Comparison of ENCODE assay signal across 10 cellular contexts in the genomic region with DNA sequence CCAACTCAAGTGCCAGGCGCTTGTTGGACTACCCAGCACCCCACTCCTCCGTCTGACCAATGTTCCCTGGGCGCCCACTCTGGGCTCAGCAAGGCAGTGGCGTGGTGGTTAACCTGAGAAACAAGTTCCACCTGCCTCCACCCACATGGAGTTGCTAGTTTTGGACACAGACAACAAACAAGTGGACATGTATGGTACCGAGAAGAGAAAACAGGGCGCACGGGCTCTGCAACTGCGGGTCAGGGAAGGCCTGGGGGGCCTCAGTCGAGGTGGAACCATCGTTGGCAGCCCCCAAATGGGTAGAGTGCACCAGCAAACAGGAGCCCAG. TPM values are rescaled to one million over a fixed set of nuclear protein-coding genes. Genes with fewer than 3 reads are reported as not detected.
DNase-seq lines count a peak whose midpoint lies in the region; ATAC-seq and TF ChIP-seq lines count a peak whose summit lies in the region.
"Had no signal": no experiment of that assay in that cellular context is flagged by ENCODE, and none has a peak within 500 bp of the region (broad histone marks: within the 10 kb centered on the region; RNA-seq: fewer than 3 reads in every experiment).

No MANE protein-coding gene starts in this region.

- no peaks in the 10 kb centered on the region for H3K27me3 ChIP-seq in CD4-positive, alpha-beta T cell (ENCODE audit: control insufficient read depth, insufficient read depth, low read length)
- no peaks in the 10 kb centered on the region for H3K27me3 ChIP-seq in NT2/D1 (ENCODE audit: insufficient read depth, insufficient read length)
- H3K27me3 ChIP-seq in fibroblast of lung (ENCODE audit: control insufficient read depth, insufficient read depth, low read length): no peaks in the 10 kb centered on the region

- peak overlapping the region; percentile 86 for H3K4me2 ChIP-seq in fibroblast of lung (ENCODE audit: extremely low read depth, insufficient read depth, low read length)

- no peak overlapping the region for H2AFZ ChIP-seq in fibroblast of lung (ENCODE audit: low read length)

- DNase-seq in CD4-positive, alpha-beta T cell: no peak
- DNase-seq in NT2/D1 (ENCODE audit: low read depth, low spot score) (no peak), fibroblast of lung (ENCODE audit: low read depth in 2 of 2) (no peak), posterior vena cava (ENCODE audit: low spot score) (peak; percentile 54), AG08395 (ENCODE audit: low spot score) (no peak)
- no peak for DNase-seq in activated CD8-positive, alpha-beta memory T cell treated with anti-CD3 and anti-CD28 coated beads for 24 hours
- DNase-seq: NCI-H1417, T-helper 9 cell had no signal

- H3K9ac ChIP-seq in NT2/D1 (ENCODE audit: insufficient read length, low read depth) (peak overlapping the region; percentile 44), fibroblast of lung (ENCODE audit: insufficient read depth, low read length) (no peak overlapping the region)

- peaks cover 70% of the 10 kb centered on the region for H3K4me1 Mint-ChIP-seq in CD4-positive, alpha-beta T cell (ENCODE audit: low read depth)

- H3K9me3 Mint-ChIP-seq in CD4-positive, alpha-beta T cell: no peaks in the 10 kb centered on the region

- CTCF ChIA-PET in CD4-positive, alpha-beta T cell (lab: Charles Lee): no interaction called here

- POLR2A ChIA-PET in CD4-positive, alpha-beta T cell (lab: Charles Lee): no interaction called here

- H3K36me3 Mint-ChIP-seq in CD4-positive, alpha-beta T cell (ENCODE audit: low read depth): peaks cover 27% of the 10 kb centered on the region

- no peaks in the 10 kb centered on the region for H3K9me3 ChIP-seq in CD4-positive, alpha-beta T cell (ENCODE audit: control insufficient read depth, low read length)
- H3K9me3 ChIP-seq in NT2/D1 (ENCODE audit: insufficient read depth, low read length): peaks cover 11% of the 10 kb centered on the region; the same call in 1 of the 2 replicates
- H3K9me3 ChIP-seq in fibroblast of lung (ENCODE audit: control insufficient read depth, insufficient read depth, low read depth, low read length): no peaks in the 10 kb centered on the region

- ATAC-seq in CD4-positive, alpha-beta T cell (ENCODE audit: poor library complexity): no peak
- no peak for ATAC-seq in HG02763 (IDR thresholded peaks at IDR 0.05; ENCODE audit: unreplicated experiment)
- ATAC-seq in HG03565 (IDR thresholded peaks at IDR 0.05; ENCODE audit: unreplicated experiment): no peak

- intact Hi-C loops in CD4-positive, alpha-beta T cell (cut with DNase I, micrococcal nuclease): loop anchor here in 1 of 2 experiments (5.0 kb wide), 2 partner anchors 145 to 165 kb away; a partner anchor contains a TSS
- intact Hi-C loops in posterior vena cava (cut with DNase I): no loop called here

- peak overlapping the region; percentile 16 for H3K4me3 ChIP-seq in NT2/D1 (ENCODE audit: insufficient read length, low read depth)
- H3K4me3 ChIP-seq in fibroblast of lung (replicated peaks in 1 of 4; ENCODE audit: control extremely low read depth in 1 of 4, insufficient read depth in 1 of 4, low read depth in 3 of 4, low read length in 4 of 4): peak overlapping the region in 3 of 4 experiments; percentile 4 to 77 (median 7)

- no peaks in the 10 kb centered on the region for H3K27me3 Mint-ChIP-seq in CD4-positive, alpha-beta T cell

- H3K79me2 ChIP-seq in fibroblast of lung (ENCODE audit: control insufficient read depth, insufficient read depth, low read length): peaks cover 64% of the 10 kb centered on the region

- H3K4me3 Mint-ChIP-seq in CD4-positive, alpha-beta T cell: peak overlapping the region; percentile 68

- peak overlapping the region; percentile 10 for H3K27ac ChIP-seq in CD4-positive, alpha-beta T cell (ENCODE audit: low read depth, low read length)
- peak overlapping the region; percentile 39 for H3K27ac ChIP-seq in fibroblast of lung (ENCODE audit: insufficient read depth, low read length)

- H3K27ac Mint-ChIP-seq in CD4-positive, alpha-beta T cell: peak overlapping the region; percentile 30

- no peak for TF ChIP-seq CTCF in CD4-positive, alpha-beta T cell (IDR thresholded peaks at IDR 0.05)
- TF ChIP-seq CTCF in fibroblast of lung (conservative IDR thresholded peaks at IDR 0.05 in 1 of 2, IDR thresholded peaks at IDR 0.05 in 1 of 2; ENCODE audit: low read depth in 1 of 2, low read length in 2 of 2): no peak

- H3K36me3 ChIP-seq in NT2/D1 (ENCODE audit: insufficient read depth, insufficient read length, low read length) (peaks cover 50% of the 10 kb centered on the region), fibroblast of lung (ENCODE audit: control insufficient read depth, insufficient read depth, low read length) (peaks cover 7% of the 10 kb centered on the region)

- no peaks in the 10 kb centered on the region for H4K20me1 ChIP-seq in fibroblast of lung (ENCODE audit: control insufficient read depth, extremely low read depth, insufficient read depth, low read length)

- H3K4me1 ChIP-seq in NT2/D1 (ENCODE audit: insufficient read depth, insufficient read length) (peaks cover 22% of the 10 kb centered on the region), fibroblast of lung (ENCODE audit: control insufficient read depth, extremely low read depth, insufficient read depth, low read length) (peaks cover 7% of the 10 kb centered on the region)

RNA-seq across cellular contexts. Expression of a gene that starts 2.5 kb away (rescaled TPM):
- total RNA-seq in CD4-positive, alpha-beta T cell: 10 to 100 TPM in 1 of 2 experiments, 1 to 10 TPM in 1; 9.5 to 11.5 TPM
- total RNA-seq in fibroblast of lung: 9.2 and 20.6 TPM in 2 replicates
- 13.7 and 17.7 TPM in 2 replicates for polyA plus RNA-seq in fibroblast of lung
- polyA plus RNA-seq in fibroblast of lung (2012): 25.5 and 32.9 TPM in 2 replicates
- polyA minus RNA-seq in fibroblast of lung (ENCODE audit: low replicate concordance): 91.8 and 160 TPM in 2 replicates
- total RNA-seq in posterior vena cava: 10 to 100 TPM; 18.8 to 25.3 TPM

RNA-seq across cellular contexts. Expression of a gene that starts 50.9 kb away (rescaled TPM):
- total RNA-seq in CD4-positive, alpha-beta T cell: under 1 TPM in 1 of 2 experiments, not detected in 1; 0.64 TPM
- total RNA-seq in fibroblast of lung: 10.0 and 26.6 TPM in 2 replicates
- 1.8 and 18.6 TPM in 2 replicates for polyA plus RNA-seq in fibroblast of lung
- 1.6 and 21.8 TPM in 2 replicates for polyA plus RNA-seq in fibroblast of lung (2012)
- polyA minus RNA-seq in fibroblast of lung (ENCODE audit: low replicate concordance): 18.5 and 49.3 TPM in 2 replicates
- 1 to 10 TPM in 1 of 2 donors, under 1 TPM in 1; 0.83 to 4.5 TPM for total RNA-seq in posterior vena cava
